8 cellular contexts compared by ENCODE assay signal in the genomic region with DNA sequence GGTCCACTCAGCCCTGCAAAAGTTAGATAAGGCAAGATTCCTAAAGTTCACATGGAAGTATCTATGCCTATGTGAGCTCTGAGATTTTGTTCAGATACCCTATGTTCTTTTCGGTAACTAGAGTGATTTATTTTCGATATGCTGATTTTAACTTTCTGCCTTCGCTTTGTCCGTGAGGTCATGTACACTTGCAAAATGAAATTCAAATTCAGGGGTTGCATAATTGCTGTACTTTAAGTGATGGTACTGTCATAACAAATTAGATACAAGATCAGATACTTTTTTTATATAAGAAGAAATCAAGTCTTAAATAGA. TPM values are rescaled to one million over a fixed set of nuclear protein-coding genes. Genes with fewer than 3 reads are reported as not detected.
DNase-seq lines count a peak whose midpoint lies in the region; ATAC-seq and TF ChIP-seq lines count a peak whose summit lies in the region.

No MANE protein-coding gene starts in this region.

- H2AK5ac ChIP-seq in neuronal stem cell (ENCODE audit: low read depth, low read length), result no peak overlapping the region

- no peak overlapping the region for H4K8ac ChIP-seq in neuronal stem cell (ENCODE audit: low read depth, low read length)

- H3K4me1 ChIP-seq in endocrine pancreas (ENCODE audit: control insufficient read depth, insufficient read depth, low read length), result no peaks in the 10 kb centered on the region
- peaks cover 3 to 4% of the 10 kb centered on the region in 2 donors for H3K4me1 ChIP-seq in neuronal stem cell (ENCODE audit: control insufficient read depth in 2 of 2, insufficient read depth in 1 of 2, low read depth in 1 of 2, low read length in 2 of 2)

- peak overlapping the region; percentile 97 for H3K27ac ChIP-seq in neuronal stem cell (replicated peaks; ENCODE audit: low read length)

- H3K27me3 ChIP-seq in endocrine pancreas (ENCODE audit: control insufficient read depth, insufficient read depth, low read length) (no peaks in the 10 kb centered on the region), neuronal stem cell (ENCODE audit: control insufficient read depth in 3 of 3, insufficient read depth in 3 of 3, low read depth in 1 of 3, low read length in 3 of 3) (no peaks in the 10 kb centered on the region)

- no peak for TF ChIP-seq POLR2A in NB4 (IDR thresholded peaks at IDR 0.05; ENCODE audit: extremely low read depth, insufficient read length)

- no peak overlapping the region for H2BK5ac ChIP-seq in neuronal stem cell (ENCODE audit: low read length)

- no peak overlapping the region for H2BK15ac ChIP-seq in neuronal stem cell (ENCODE audit: low read length)

- no peak overlapping the region for H3K14ac ChIP-seq in neuronal stem cell (ENCODE audit: low read length)

- H3K18ac ChIP-seq in neuronal stem cell (ENCODE audit: low read length), result peak overlapping the region; percentile 96

- DNase-seq in NB4 (ENCODE audit: low read depth) (no peak), neuronal stem cell (ENCODE audit: low spot score) (no peak), posterior vena cava (ENCODE audit: low spot score) (no peak), GM19238 (ENCODE audit: insufficient read length, low spot score) (no peak), NCI-H69 (lab: John Stamatoyannopoulos, UW) (no peak)

- no peak overlapping the region for H2BK120ac ChIP-seq in neuronal stem cell (ENCODE audit: low read depth, low read length)

- ATAC-seq in GM19455 (IDR thresholded peaks at IDR 0.05; ENCODE audit: unreplicated experiment), result peak; percentile 1
- no peak for ATAC-seq in HG03196 (IDR thresholded peaks at IDR 0.05; ENCODE audit: unreplicated experiment)

- H2BK12ac ChIP-seq in neuronal stem cell (ENCODE audit: low read length), result no peak overlapping the region

- H3K9ac ChIP-seq in endocrine pancreas (ENCODE audit: control insufficient read depth, insufficient read depth, low read length) (peak overlapping the region; percentile 87), neuronal stem cell (ENCODE audit: low read depth, low read length, poor library complexity) (peak overlapping the region; percentile 91)

- peak overlapping the region; percentile 95 for H2AFZ ChIP-seq in neuronal stem cell (ENCODE audit: low read length)

- peak overlapping the region; percentile 93 for H3K23ac ChIP-seq in neuronal stem cell (ENCODE audit: low read depth, low read length, poor library complexity)

- no peaks in the 10 kb centered on the region for H3K79me1 ChIP-seq in neuronal stem cell (ENCODE audit: low read depth, low read length)

- no peak overlapping the region for H4K91ac ChIP-seq in neuronal stem cell (ENCODE audit: low read depth, low read length, poor library complexity)

- H3K9me3 ChIP-seq in endocrine pancreas (ENCODE audit: control insufficient read depth, low read length) (no peaks in the 10 kb centered on the region), neuronal stem cell (replicated peaks in 1 of 2; ENCODE audit: control insufficient read depth in 2 of 2, insufficient read depth in 1 of 2, low read depth in 1 of 2, low read length in 2 of 2) (no peaks in the 10 kb centered on the region)

- no CpG with 5 or more reads among the region's 4 CpGs for WGBS in neuronal stem cell (ENCODE audit: extremely low coverage in 2 of 2, insufficient read length in 2 of 2, insufficient replicate concordance in 1 of 2), 2 donors

- peak overlapping the region; percentile 62 for H3K4me2 ChIP-seq in neuronal stem cell (ENCODE audit: insufficient read depth, low read length, poor library complexity, severe bottlenecking)

- H3K4me3 ChIP-seq in NB4 (ENCODE audit: low read depth, low read length) (peak overlapping the region; percentile 75), endocrine pancreas (ENCODE audit: control insufficient read depth, insufficient read depth, low read length) (peak overlapping the region; percentile 98), neuronal stem cell (ENCODE audit: low read length in 2 of 2) (peak overlapping the region; percentile 96 to 99)

- TF ChIP-seq CTCF in NB4 (IDR thresholded peaks at IDR 0.05; ENCODE audit: low read depth, low read length), result no peak

- H3K4ac ChIP-seq in neuronal stem cell (ENCODE audit: low read length), result no peak overlapping the region

- H3K36me3 ChIP-seq in endocrine pancreas (ENCODE audit: control insufficient read depth, insufficient read depth, low read length) (no peaks in the 10 kb centered on the region), neuronal stem cell (replicated peaks in 1 of 2; ENCODE audit: control insufficient read depth in 2 of 2, insufficient read depth in 2 of 2, low read length in 2 of 2) (no peaks in the 10 kb centered on the region)

- intact Hi-C loops in posterior vena cava (cut with DNase I), result no loop called here

RNA-seq across cellular contexts. Expression of a gene that starts 0.3 kb away (rescaled TPM):
- polyA plus RNA-seq in neuronal stem cell (2013, experiment 1 of 2), result 33.1 TPM
- polyA plus RNA-seq in neuronal stem cell (2013, experiment 2 of 2), result 34.5 TPM
- total RNA-seq in posterior vena cava, result 10 to 100 TPM; 72.0 to 96.6 TPM

RNA-seq across cellular contexts. Expression of a gene that starts 40.5 kb away (rescaled TPM):
- polyA plus RNA-seq in neuronal stem cell (2013, experiment 1 of 2), result 3.0 TPM
- polyA plus RNA-seq in neuronal stem cell (2013, experiment 2 of 2), result 3.7 TPM
- total RNA-seq in posterior vena cava, result 1 to 10 TPM; 6.9 to 8.8 TPM
